17 cellular contexts compared by ENCODE assay signal in the genomic region with DNA sequence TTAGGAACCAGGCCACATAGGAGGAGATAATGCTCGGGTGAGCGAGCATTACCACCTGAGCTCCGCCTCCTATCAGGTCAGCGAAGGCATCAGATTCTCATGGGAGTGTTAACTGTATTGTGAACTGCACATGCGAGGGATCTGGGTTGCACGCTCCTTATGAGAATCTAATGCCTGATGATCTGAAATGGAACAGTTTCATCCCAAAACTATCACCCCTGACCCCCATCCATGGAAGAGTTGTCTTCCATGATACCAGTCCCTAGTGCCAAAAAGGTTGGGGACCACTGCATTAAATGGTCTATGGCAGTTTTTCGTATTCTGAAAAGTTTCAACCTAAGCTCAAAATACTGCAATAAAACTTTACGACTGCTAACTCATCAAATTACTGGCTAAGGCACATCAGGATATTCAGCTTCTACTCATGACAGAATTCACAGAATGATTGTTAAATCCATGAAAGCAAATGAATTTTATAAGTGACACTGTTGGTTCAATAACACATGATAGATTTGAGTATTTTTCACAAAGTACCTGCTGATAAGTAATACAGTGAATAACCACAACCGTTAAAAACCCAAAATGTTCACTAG. TPM values are rescaled to one million over a fixed set of nuclear protein-coding genes. Genes with fewer than 3 reads are reported as not detected.
DNase-seq lines count a peak whose midpoint lies in the region; ATAC-seq and TF ChIP-seq lines count a peak whose summit lies in the region.
"Had no signal": no experiment of that assay in that cellular context is flagged by ENCODE, and none has a peak within 500 bp of the region (broad histone marks: within the 10 kb centered on the region; RNA-seq: fewer than 3 reads in every experiment).

No MANE protein-coding gene starts in this region.

- H3K79me2 ChIP-seq in trophoblast cell (ENCODE audit: control insufficient read depth, insufficient read depth, low read length, poor library complexity): peaks cover 2% of the 10 kb centered on the region

- intact Hi-C loops in left colon (cut with DNase I, micrococcal nuclease): no loop called here

- peak; percentile 20 for DNase-seq in NCI-H82 (lab: John Stamatoyannopoulos, UW)
- DNase-seq in NCI-H82 treated with DMSO at 0.1 percent for 48 hours (lab: John Stamatoyannopoulos, UW; ENCODE audit: unreplicated experiment): no peak
- DNase-seq in SK-N-MC (ENCODE audit: low read depth, low spot score): no peak
- no peak for DNase-seq in left colon
- no peak for DNase-seq in trophoblast cell
- no peak for DNase-seq in NCI-H1436 treated with DMSO at 0.1 percent for 48 hours (lab: John Stamatoyannopoulos, UW)
- DNase-seq in NCI-H1417 (lab: John Stamatoyannopoulos, UW): no peak
- DNase-seq: ACHN; CD4-positive, CD25-positive, alpha-beta regulatory T cell; DMS153; DMS79 treated with DMSO at 0.1 percent for 48 hours; EL; GOT3; H9 had no signal

- no peak overlapping the region for H4K12ac ChIP-seq in trophoblast cell (ENCODE audit: low read depth, low read length)

- no peak overlapping the region for H2BK120ac ChIP-seq in trophoblast cell (ENCODE audit: insufficient read depth, low read length, poor library complexity)

- H2AFZ ChIP-seq in trophoblast cell (ENCODE audit: insufficient read depth, low read length, poor library complexity): no peak overlapping the region

- no peak overlapping the region for H3K23ac ChIP-seq in trophoblast cell (ENCODE audit: low read length)

- no peak overlapping the region for H3K4me3 ChIP-seq in SK-N-MC
- no peak overlapping the region for H3K4me3 ChIP-seq in trophoblast cell (ENCODE audit: low read depth, low read length)
- H3K4me3 ChIP-seq in gastroesophageal sphincter: no peak overlapping the region
- H3K4me3 ChIP-seq: BLaER1 treated with 17β-estradiol and CSF1 and Interleukin-3, amounts not matched to agents 10 nM and 100 nM had no signal

- TF ChIP-seq CTCF in gastroesophageal sphincter (IDR thresholded peaks at IDR 0.05): no peak

- no peak overlapping the region for H2BK5ac ChIP-seq in trophoblast cell (ENCODE audit: low read depth, low read length, poor library complexity)

- H3K9ac ChIP-seq in SK-N-MC (ENCODE audit: insufficient read length) (no peak overlapping the region), trophoblast cell (ENCODE audit: low read length) (no peak overlapping the region)
- H3K9ac ChIP-seq: BLaER1 treated with 17β-estradiol and CSF1 and Interleukin-3, amounts not matched to agents 10 nM and 100 nM had no signal

- no peaks in the 10 kb centered on the region for H3K27me3 ChIP-seq in trophoblast cell (ENCODE audit: insufficient read depth, low read length)
- no peaks in the 10 kb centered on the region for H3K27me3 ChIP-seq in gastroesophageal sphincter
- H3K27me3 ChIP-seq: BLaER1 treated with 17β-estradiol and CSF1 and Interleukin-3, amounts not matched to agents 10 nM and 100 nM had no signal

- no peak for TF ChIP-seq POLR2A in gastroesophageal sphincter (IDR thresholded peaks at IDR 0.05)

- H4K8ac ChIP-seq in trophoblast cell (ENCODE audit: low read depth, low read length): no peak overlapping the region

- no peak overlapping the region for H3K4me2 ChIP-seq in trophoblast cell (ENCODE audit: low read length)
- H3K4me2 ChIP-seq: BLaER1 treated with 17β-estradiol and CSF1 and Interleukin-3, amounts not matched to agents 10 nM and 100 nM had no signal

- no peak overlapping the region for H3K18ac ChIP-seq in trophoblast cell (ENCODE audit: low read length)

- H3K4ac ChIP-seq in trophoblast cell (ENCODE audit: low read depth, low read length): peak overlapping the region; percentile 84

- H3K14ac ChIP-seq in trophoblast cell (ENCODE audit: low read length): no peak overlapping the region

- H3K36me3 ChIP-seq in SK-N-MC (ENCODE audit: insufficient read depth, low read length) (peaks cover 9% of the 10 kb centered on the region; the same call in 1 of the 2 replicates), trophoblast cell (ENCODE audit: control insufficient read depth in 1 of 2, insufficient read depth in 2 of 2, low read length in 2 of 2) (peaks cover 2% of the 10 kb centered on the region in 2 experiments), gastroesophageal sphincter (no peaks in the 10 kb centered on the region)
- H3K36me3 ChIP-seq: BLaER1 treated with 17β-estradiol and CSF1 and Interleukin-3, amounts not matched to agents 10 nM and 100 nM had no signal

- H3K9me3 ChIP-seq in SK-N-MC (ENCODE audit: low read depth, low read length): no peaks in the 10 kb centered on the region
- H3K9me3 ChIP-seq in trophoblast cell (ENCODE audit: insufficient read depth, low read depth, low read length): no peaks in the 10 kb centered on the region
- H3K9me3 ChIP-seq in gastroesophageal sphincter: no peaks in the 10 kb centered on the region
- H3K9me3 ChIP-seq: BLaER1 treated with 17β-estradiol and CSF1 and Interleukin-3, amounts not matched to agents 10 nM and 100 nM had no signal

- peaks cover 4% of the 10 kb centered on the region for H3K79me1 ChIP-seq in trophoblast cell (ENCODE audit: low read length)

- H3K27ac ChIP-seq in SK-N-MC (peak overlapping the region; percentile 23; the same call in 1 of the 2 replicates), trophoblast cell (ENCODE audit: low read depth, low read length) (no peak overlapping the region), gastroesophageal sphincter (no peak overlapping the region)
- H3K27ac ChIP-seq: 22Rv1; BLaER1 treated with 17β-estradiol and CSF1 and Interleukin-3, amounts not matched to agents 10 nM and 100 nM had no signal

- no CpG with 5 or more reads among the region's 9 CpGs for WGBS in trophoblast cell (ENCODE audit: extremely low coverage, insufficient coverage, insufficient read length)
- 95 to 97% methylated on average over 5 of the region's 9 CpGs for WGBS in gastroesophageal sphincter (ENCODE audit: low coverage in 1 of 2), 2 donors

- no peak overlapping the region for H4K91ac ChIP-seq in trophoblast cell (ENCODE audit: low read depth, low read length)

- H2AK5ac ChIP-seq in trophoblast cell (ENCODE audit: low read length): no peak overlapping the region

- no peak for TF ChIP-seq EP300 in gastroesophageal sphincter (IDR thresholded peaks at IDR 0.05)

- H2BK12ac ChIP-seq in trophoblast cell (ENCODE audit: low read length): no peak overlapping the region

- ATAC-seq in left colon: peak; percentile 30
- no peak for ATAC-seq in gastroesophageal sphincter

- peaks cover 0 to 3% of the 10 kb centered on the region in 2 experiments for H3K4me1 ChIP-seq in trophoblast cell (ENCODE audit: control insufficient read depth in 1 of 2, insufficient read depth in 2 of 2, low read length in 2 of 2)
- peaks cover 0 to 31% (median 3%) of the 10 kb centered on the region in 3 donors for H3K4me1 ChIP-seq in gastroesophageal sphincter

RNA-seq across cellular contexts. Expression of a gene that starts 25.9 kb away (rescaled TPM):
- 10 to 100 TPM in 1 of 2 donors, 1 to 10 TPM in 1; 8.6 to 15.5 TPM for total RNA-seq in left colon
- 43.5 and 44.6 TPM in 2 replicates for polyA plus RNA-seq in trophoblast cell (2013)
- 10 to 100 TPM; 26.2 to 32.2 (median 28.8) TPM for total RNA-seq in gastroesophageal sphincter
- polyA plus RNA-seq: CD4-positive, CD25-positive, alpha-beta regulatory T cell had no signal
